18 cellular contexts compared by ENCODE assay signal in the genomic region with DNA sequence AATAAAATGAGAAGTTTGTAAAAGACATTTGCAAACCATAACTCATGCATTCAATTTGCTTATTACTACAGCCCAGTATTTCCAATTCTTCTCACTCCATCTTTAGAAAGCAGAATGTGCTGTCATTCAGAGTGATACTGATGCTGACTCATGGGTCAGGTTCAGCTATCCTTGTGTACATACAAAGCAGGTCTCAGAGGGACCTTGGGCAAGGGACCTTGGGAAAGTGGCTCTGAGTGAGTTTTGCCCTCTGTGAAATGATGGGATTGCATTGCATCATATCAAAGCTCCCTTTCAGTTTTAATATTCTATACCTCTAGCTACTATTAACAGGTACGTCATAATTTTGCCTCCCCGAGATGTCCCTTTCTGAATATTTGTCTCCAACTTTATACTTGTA.
"Had no signal": no experiment of that assay in that cellular context is flagged by ENCODE, and none has a peak within 500 bp of the region (broad histone marks: within the 10 kb centered on the region; RNA-seq: fewer than 3 reads in every experiment).

No MANE protein-coding gene starts in this region.

- DNase-seq: activated CD4-positive, alpha-beta T cell treated with anti-CD3 and anti-CD28 coated beads for 1 hour; activated CD4-positive, alpha-beta T cell treated with anti-CD3 and anti-CD28 coated beads, Interleukin-2, amount 50 U/mL, for 48 hours; activated CD8-positive, alpha-beta memory T cell treated with anti-CD3 and anti-CD28 coated beads, Interleukin-2, amount 10 ng/mL, durations not matched to agents 7 days and 5 days; activated gamma-delta T cell; activated naive CD8-positive, alpha-beta T cell treated with anti-CD3 and anti-CD28 coated beads, Interleukin-2, amount 10 ng/mL, durations not matched to agents 7 days and 5 days; activated T-cell treated with anti-CD3 and anti-CD28 coated beads, Interleukin-2, amount 50 U/mL, for 4 hours; aorta; effector CD4-positive, alpha-beta T cell; midbrain; naive B cell; right cardiac atrium; spleen; stimulated activated CD4-positive, alpha-beta T cell treated with anti-CD3 and anti-CD28 coated beads, Interleukin-1b, Interleukin-23, amount 100 ng/mL, for 48 hours; stimulated activated naive B cell treated with anti-CD40 and anti-IgM and Interleukin-4, amounts not matched to agents 10 μg/mL and 1 μg/mL and 100 μg/mL, for 72 hours had no signal

- H3K4me1 ChIP-seq: gastroesophageal sphincter, tibial nerve had no signal

- H3K27ac Mint-ChIP-seq: activated CD8-positive, alpha-beta memory T cell treated with anti-CD3 and anti-CD28 coated beads, Interleukin-2, amount 10 ng/mL, durations not matched to agents 7 days and 5 days; activated naive CD8-positive, alpha-beta T cell treated with anti-CD3 and anti-CD28 coated beads, Interleukin-2, amount 10 ng/mL, durations not matched to agents 7 days and 5 days; naive B cell; stimulated activated naive B cell treated with anti-CD40 and anti-IgM and Interleukin-4, amounts not matched to agents 10 μg/mL and 1 μg/mL and 100 μg/mL, for 72 hours had no signal

- H3K4me3 ChIP-seq: cardiac muscle cell, coronary artery, gastroesophageal sphincter, spleen, tibial nerve had no signal

- H3K27me3 Mint-ChIP-seq: naive B cell; stimulated activated naive B cell treated with anti-CD40 and anti-IgM and Interleukin-4, amounts not matched to agents 10 μg/mL and 1 μg/mL and 100 μg/mL, for 72 hours had no signal

- H3K4me1 Mint-ChIP-seq: naive B cell; stimulated activated naive B cell treated with anti-CD40 and anti-IgM and Interleukin-4, amounts not matched to agents 10 μg/mL and 1 μg/mL and 100 μg/mL, for 72 hours had no signal

- H3K36me3 ChIP-seq: cardiac muscle cell, gastroesophageal sphincter, spleen, tibial nerve had no signal

- H3K36me3 Mint-ChIP-seq: activated CD8-positive, alpha-beta memory T cell treated with anti-CD3 and anti-CD28 coated beads, Interleukin-2, amount 10 ng/mL, durations not matched to agents 7 days and 5 days; activated naive CD8-positive, alpha-beta T cell treated with anti-CD3 and anti-CD28 coated beads, Interleukin-2, amount 10 ng/mL, durations not matched to agents 7 days and 5 days; naive B cell; stimulated activated naive B cell treated with anti-CD40 and anti-IgM and Interleukin-4, amounts not matched to agents 10 μg/mL and 1 μg/mL and 100 μg/mL, for 72 hours had no signal

- ATAC-seq: activated CD8-positive, alpha-beta memory T cell treated with anti-CD3 and anti-CD28 coated beads, Interleukin-2, amount 10 ng/mL, durations not matched to agents 7 days and 5 days; activated T-cell treated with anti-CD3 and anti-CD28 coated beads, Interleukin-2, amount 50 U/mL, for 4 hours; gastroesophageal sphincter; right cardiac atrium; stimulated activated naive B cell treated with anti-CD40 and anti-IgM and Interleukin-4, amounts not matched to agents 10 μg/mL and 1 μg/mL and 100 μg/mL, for 72 hours had no signal

- H3K27me3 ChIP-seq: spleen, tibial nerve had no signal

- H3K4me3 Mint-ChIP-seq: activated CD8-positive, alpha-beta memory T cell treated with anti-CD3 and anti-CD28 coated beads, Interleukin-2, amount 10 ng/mL, durations not matched to agents 7 days and 5 days; activated naive CD8-positive, alpha-beta T cell treated with anti-CD3 and anti-CD28 coated beads, Interleukin-2, amount 10 ng/mL, durations not matched to agents 7 days and 5 days; activated T-cell treated with anti-CD3 and anti-CD28 coated beads, Interleukin-2, amount 50 U/mL, for 4 hours; naive B cell; stimulated activated naive B cell treated with anti-CD40 and anti-IgM and Interleukin-4, amounts not matched to agents 10 μg/mL and 1 μg/mL and 100 μg/mL, for 72 hours had no signal

- H3K27ac ChIP-seq: cardiac muscle cell, coronary artery, gastroesophageal sphincter, spleen, tibial nerve had no signal

- H3K9me3 Mint-ChIP-seq: activated naive CD8-positive, alpha-beta T cell treated with anti-CD3 and anti-CD28 coated beads, Interleukin-2, amount 10 ng/mL, durations not matched to agents 7 days and 5 days; activated T-cell treated with anti-CD3 and anti-CD28 coated beads, Interleukin-2, amount 50 U/mL, for 4 hours; stimulated activated naive B cell treated with anti-CD40 and anti-IgM and Interleukin-4, amounts not matched to agents 10 μg/mL and 1 μg/mL and 100 μg/mL, for 72 hours had no signal
